33 cellular contexts compared by ENCODE assay signal in genomic region chr4:182495986-182496385, GRCh38.
"Had no signal": no experiment of that assay in that cellular context is flagged by ENCODE, and none has a peak within 500 bp of the region (broad histone marks: within the 10 kb centered on the region; RNA-seq: fewer than 3 reads in every experiment).

No MANE protein-coding gene starts in this region.

- H3K4me3 Mint-ChIP-seq: mesothelial cell of epicardium; naive B cell; natural killer cell treated with Interleukin-12 subunit alpha and Interleukin-12 subunit beta and Interleukin-15 and Interleukin-18, amount 100 ng/mL, for 72 hours; neural crest cell; stimulated activated memory B cell treated with anti-CD40 and anti-IgM and Interleukin-4, amounts not matched to agents 10 μg/mL and 1 μg/mL and 100 μg/mL, for 72 hours had no signal

- H3K36me3 ChIP-seq: esophagus squamous epithelium, heart right ventricle, neutrophil, prostate gland, right atrium auricular region, thoracic aorta, tibial nerve, upper lobe of left lung had no signal

- H3K9ac ChIP-seq: parathyroid adenoma had no signal

- H3K27ac Mint-ChIP-seq: mesothelial cell of epicardium; naive B cell; natural killer cell treated with Interleukin-12 subunit alpha and Interleukin-12 subunit beta and Interleukin-15 and Interleukin-18, amount 100 ng/mL, for 72 hours; stimulated activated memory B cell treated with anti-CD40 and anti-IgM and Interleukin-4, amounts not matched to agents 10 μg/mL and 1 μg/mL and 100 μg/mL, for 72 hours had no signal

- H3K9me3 Mint-ChIP-seq: mesothelial cell of epicardium; naive B cell; natural killer cell treated with Interleukin-12 subunit alpha and Interleukin-12 subunit beta and Interleukin-15 and Interleukin-18, amount 100 ng/mL, for 72 hours; neural crest cell; stimulated activated memory B cell treated with anti-CD40 and anti-IgM and Interleukin-4, amounts not matched to agents 10 μg/mL and 1 μg/mL and 100 μg/mL, for 72 hours had no signal

- H3K4me2 ChIP-seq: smooth muscle cell had no signal

- ATAC-seq: heart right ventricle; left lobe of liver; mucosa of descending colon; natural killer cell treated with Interleukin-12 subunit alpha and Interleukin-12 subunit beta and Interleukin-15 and Interleukin-18, amount 100 ng/mL, for 72 hours; sciatic nerve; stimulated activated memory B cell treated with anti-CD40 and anti-IgM and Interleukin-4, amounts not matched to agents 10 μg/mL and 1 μg/mL and 100 μg/mL, for 72 hours; stimulated activated naive CD8-positive, alpha-beta T cell treated with anti-CD3 and anti-CD28 coated beads, Interleukin-15, Interleukin-2, amounts not matched to agents 100 U/mL and 50 U/mL, for 24 hours had no signal

- H3K4me1 ChIP-seq: prostate gland had no signal

- H2AFZ ChIP-seq: parathyroid adenoma had no signal

- DNase-seq: dermis blood vessel endothelial cell; effector memory CD4-positive, alpha-beta T cell; erythroblast; esophagus squamous epithelium; foreskin melanocyte; glutamatergic neuron; heart right ventricle; hippocampal formation; kidney; mesenchymal stem cell; mucosa of descending colon; naive B cell; stimulated activated CD4-positive, alpha-beta T cell treated with anti-CD3 and anti-CD28 coated beads, Interleukin-12 subunit alpha, Interleukin-12 subunit beta, amount 100 ng/mL, for 4 hours; stimulated activated CD4-positive, alpha-beta T cell treated with anti-CD3 and anti-CD28 coated beads, Interleukin-2, amount 100 ng/mL, for 24 hours; stimulated activated CD4-positive, alpha-beta T cell treated with anti-CD3 and anti-CD28 coated beads, Interleukin-4, amount 100 ng/mL, for 4 hours; stimulated activated naive CD8-positive, alpha-beta T cell treated with anti-CD3 and anti-CD28 coated beads, Interleukin-15, Interleukin-2, amounts not matched to agents 100 U/mL and 50 U/mL, for 24 hours; upper lobe of left lung had no signal

- H3K27me3 ChIP-seq: esophagus squamous epithelium, heart right ventricle, neutrophil, right atrium auricular region, tibial nerve, upper lobe of left lung had no signal

- H3K79me2 ChIP-seq: parathyroid adenoma had no signal

- FAIRE-seq: endometrium, kidney, urothelium cell line had no signal

- H3K27ac ChIP-seq: coronary artery, esophagus squamous epithelium, heart right ventricle, neutrophil, parathyroid adenoma, prostate gland, right atrium auricular region, thoracic aorta, upper lobe of left lung had no signal

- H3K4me3 ChIP-seq: coronary artery, esophagus squamous epithelium, heart right ventricle, mucosa of descending colon, prostate gland, right atrium auricular region, smooth muscle cell, thoracic aorta, tibial nerve, upper lobe of left lung had no signal

- H3K9me3 ChIP-seq: esophagus squamous epithelium, heart right ventricle, mucosa of descending colon, neutrophil, prostate gland, right atrium auricular region, thoracic aorta, tibial nerve, upper lobe of left lung had no signal
